2 cellular contexts compared by ENCODE assay signal in genomic region chr12:66120477-66120876, GRCh38.
TF ChIP-seq lines count a peak whose summit lies in the region.

No MANE protein-coding gene starts in this region.

TF ChIP-seq in HepG2, 621 proteins besides CTCF, POLR2A, EP300 and RAD21:
- peak; percentile 15; the same call in 1 of the 2 replicates for TF ChIP-seq STAG1 (CRISPR knock-in tag; IDR thresholded peaks at IDR 0.05)
- TF ChIP-seq SPEN (CRISPR knock-in tag; IDR thresholded peaks at IDR 0.05; ENCODE audit: low read depth), result no peak

TF ChIP-seq in WTC11, 78 proteins besides CTCF, POLR2A, EP300 and RAD21:
- TF ChIP-seq GRHL2 (CRISPR knock-in tag; IDR thresholded peaks at IDR 0.05; ENCODE audit: insufficient replicate concordance, severe bottlenecking), result no peak
- no peak for TF ChIP-seq TP53 (CRISPR knock-in tag; IDR thresholded peaks at IDR 0.05)
- no peak for TF ChIP-seq USF2 (CRISPR knock-in tag; IDR thresholded peaks at IDR 0.05)
- TF ChIP-seq CREM (CRISPR knock-in tag; IDR thresholded peaks at IDR 0.05), result no peak
- no peak for TF ChIP-seq NFATC4 (CRISPR knock-in tag; IDR thresholded peaks at IDR 0.05)
- no peak for TF ChIP-seq ZNF263 (CRISPR knock-in tag; IDR thresholded peaks at IDR 0.05; ENCODE audit: low read depth)
- no peak for TF ChIP-seq ETV6 (CRISPR knock-in tag; IDR thresholded peaks at IDR 0.05)
- no peak for TF ChIP-seq FOXP4 (CRISPR knock-in tag; IDR thresholded peaks at IDR 0.05)
- TF ChIP-seq JAZF1 (CRISPR knock-in tag; IDR thresholded peaks at IDR 0.05), result no peak
- no peak for TF ChIP-seq ESRRA (CRISPR knock-in tag; IDR thresholded peaks at IDR 0.05; ENCODE audit: borderline replicate concordance)
- TF ChIP-seq JUN (CRISPR knock-in tag; IDR thresholded peaks at IDR 0.05), result no peak
- no peak for TF ChIP-seq ATF3 (CRISPR knock-in tag; conservative IDR thresholded peaks at IDR 0.05)
- no peak for TF ChIP-seq PRRX2 (CRISPR knock-in tag; IDR thresholded peaks at IDR 0.05)
- no peak for TF ChIP-seq RORB (CRISPR knock-in tag; IDR thresholded peaks at IDR 0.05)
- TF ChIP-seq TCF7 (CRISPR knock-in tag; IDR thresholded peaks at IDR 0.05; ENCODE audit: low read depth), result no peak
- TF ChIP-seq CBFB (CRISPR knock-in tag; IDR thresholded peaks at IDR 0.05; ENCODE audit: low read depth), result no peak
- no peak for TF ChIP-seq EMX1 (CRISPR knock-in tag; IDR thresholded peaks at IDR 0.05)
- TF ChIP-seq ZNF232 (CRISPR knock-in tag; IDR thresholded peaks at IDR 0.05), result no peak
- no peak for TF ChIP-seq TEAD1 (CRISPR knock-in tag; IDR thresholded peaks at IDR 0.05)
- no peak for TF ChIP-seq NFE2L1 (CRISPR knock-in tag; IDR thresholded peaks at IDR 0.05)
